In genomic region chr2:240687741-240688562, GRCh38 we compare ENCODE assay signal across 19 cellular contexts. TPM values are rescaled to one million over a fixed set of nuclear protein-coding genes. Genes with fewer than 3 reads are reported as not detected.
DNase-seq lines count a peak whose midpoint lies in the region; ATAC-seq, FAIRE-seq and TF ChIP-seq lines count a peak whose summit lies in the region.
"Had no signal": no experiment of that assay in that cellular context is flagged by ENCODE, and none has a peak within 500 bp of the region (broad histone marks: within the 10 kb centered on the region; RNA-seq: fewer than 3 reads in every experiment).

No MANE protein-coding gene starts in this region.

- H3K79me2 ChIP-seq in PC-3 (ENCODE audit: low read length): no peaks in the 10 kb centered on the region

- no peaks in the 10 kb centered on the region for H3K4me1 ChIP-seq in PC-3 (ENCODE audit: insufficient read depth, low read length)

- POLR2A ChIA-PET in PC-3 (lab: Charles Lee; ENCODE audit: unreplicated experiment): no interaction called here

- ATAC-seq in sciatic nerve (no peak), PC-3 (no peak)
- ATAC-seq: HepG2 had no signal

- H3K4me3 ChIP-seq in H7 (ENCODE audit: insufficient read depth, low read depth, low read length) (no peak overlapping the region), PC-3 (ENCODE audit: low read length) (no peak overlapping the region)
- H3K4me3 ChIP-seq: BLaER1, GM23248 had no signal

- no peaks in the 10 kb centered on the region for H3K9me2 ChIP-seq in PC-3 (replicated peaks; ENCODE audit: low read length)

- no peak for TF ChIP-seq CTCF in PC-3 (conservative IDR thresholded peaks at IDR 0.05; ENCODE audit: low read depth, low read length)

- no TSS peak for BruUV-seq in PC-3 (replicated peaks; lab: Mats Ljungman, UMichigan)

- CTCF ChIA-PET in PC-3 (lab: Charles Lee): no interaction called here

- no peaks in the 10 kb centered on the region for H3K36me3 ChIP-seq in H7 (replicated peaks; ENCODE audit: control insufficient read depth, insufficient read depth, low read length)
- no peaks in the 10 kb centered on the region for H3K36me3 ChIP-seq in PC-3 (ENCODE audit: low read depth, low read length)
- H3K36me3 ChIP-seq: BLaER1 had no signal

- no peaks in the 10 kb centered on the region for H3K9me3 ChIP-seq in PC-3 (ENCODE audit: low read length)
- H3K9me3 ChIP-seq: BLaER1 had no signal

- intact Hi-C loops in sciatic nerve (cut with DNase I) (no loop called here), PC-3 (cut with micrococcal nuclease) (no loop called here)

- H3K27me3 ChIP-seq in H7 (ENCODE audit: control insufficient read depth, insufficient read depth, low read length): no peaks in the 10 kb centered on the region
- peaks cover 15% of the 10 kb centered on the region for H3K27me3 ChIP-seq in PC-3 (ENCODE audit: low read length)
- H3K27me3 ChIP-seq: BLaER1 had no signal

- no peak overlapping the region for H3K4me2 ChIP-seq in PC-3 (ENCODE audit: low read length)
- H3K4me2 ChIP-seq: BLaER1, KMS-11 had no signal

- H3K4me3 Mint-ChIP-seq in T-helper 2 cell treated with Interferon-gamma antibody and Interleukin-4, amounts not matched to agents 5 μg/mL and 100 μg/mL, for 36 hours: no peak overlapping the region

- DNase-seq in T-helper 2 cell treated with Interferon-gamma antibody and Interleukin-4, amounts not matched to agents 5 μg/mL and 100 μg/mL, for 36 hours (ENCODE audit: low spot score): peak; percentile 2
- DNase-seq in T-helper 2 cell (no peak), H7 (peak; percentile 57), islet precursor cell (peak; percentile 47), sciatic nerve (ENCODE audit: low spot score) (peak; percentile 46), HPDE6-E6E7 (ENCODE audit: extremely low spot score) (no peak), PC-3 (no peak), GM12891 (ENCODE audit: insufficient read length, low spot score) (no peak)
- DNase-seq: DMS153, GM23248, NCI-H1092, NCI-H446 had no signal

- no peak overlapping the region for H3K27ac ChIP-seq in PC-3 (ENCODE audit: low read length)
- H3K27ac ChIP-seq: 22Rv1, BLaER1, GM23248, KMS-11 had no signal

- no peak overlapping the region for H3K9ac ChIP-seq in PC-3 (ENCODE audit: low read length)
- H3K9ac ChIP-seq: BLaER1, GM23248, KMS-11 had no signal

- H3F3A ChIP-seq in PC-3 (ENCODE audit: low read length, unreplicated experiment): no peaks in the 10 kb centered on the region

- H3K9me3 Mint-ChIP-seq in T-helper 2 cell treated with Interferon-gamma antibody and Interleukin-4, amounts not matched to agents 5 μg/mL and 100 μg/mL, for 36 hours: no peaks in the 10 kb centered on the region

- FAIRE-seq in GM12891 (lab: Jason Lieb, UNC): no peak
- FAIRE-seq: GM19239, HepG2 had no signal

- TF ChIP-seq POLR2A in GM12891 (IDR thresholded peaks at IDR 0.05; ENCODE audit: low read depth, low read length): no peak

- no peaks in the 10 kb centered on the region for H4K20me1 ChIP-seq in PC-3 (ENCODE audit: low read length)
- H4K20me1 ChIP-seq: BLaER1 had no signal

- H3K36me3 Mint-ChIP-seq in T-helper 2 cell treated with Interferon-gamma antibody and Interleukin-4, amounts not matched to agents 5 μg/mL and 100 μg/mL, for 36 hours (ENCODE audit: low read depth): no peaks in the 10 kb centered on the region

- H2AFZ ChIP-seq in PC-3 (ENCODE audit: low read length): no peak overlapping the region
- H2AFZ ChIP-seq: GM23248 had no signal

- peaks cover 8% of the 10 kb centered on the region for H3K27me3 Mint-ChIP-seq in T-helper 2 cell treated with Interferon-gamma antibody and Interleukin-4, amounts not matched to agents 5 μg/mL and 100 μg/mL, for 36 hours (ENCODE audit: low read depth)

- H3K4me1 Mint-ChIP-seq in T-helper 2 cell treated with Interferon-gamma antibody and Interleukin-4, amounts not matched to agents 5 μg/mL and 100 μg/mL, for 36 hours (ENCODE audit: low read depth): peaks cover 7% of the 10 kb centered on the region

- no peak overlapping the region for H3K27ac Mint-ChIP-seq in T-helper 2 cell treated with Interferon-gamma antibody and Interleukin-4, amounts not matched to agents 5 μg/mL and 100 μg/mL, for 36 hours

TF ChIP-seq in GM12891, 5 proteins besides CTCF, POLR2A, EP300 and RAD21:
- TF ChIP-seq POLR2AphosphoS5 (IDR thresholded peaks at IDR 0.05; ENCODE audit: low read depth, low read length) (no peak), POU2F2 (IDR thresholded peaks at IDR 0.05; ENCODE audit: low read depth, low read length) (no peak)

RNA-seq across cellular contexts. Expression of gene AQP12A, which starts 3.7 kb away (rescaled TPM):
- not detected in 2 replicates for total RNA-seq in H7 (2014; rRNA removed; shearing (Covaris generic))
- total RNA-seq in sciatic nerve (not detected), PC-3 (2014; rRNA removed) (not detected in 2 replicates)
- not detected for polyA plus RNA-seq in GM12891 (2012; ENCODE audit: low read depth, missing spikeins)
- total RNA-seq: GM23248, HepG2, MCF 10A, SK-MEL-5 had no signal
- polyA plus RNA-seq: GM23248, HepG2 had no signal

RNA-seq across cellular contexts. Expression of gene AQP12B, which starts 5.3 kb away (rescaled TPM):
- not detected in 2 replicates for total RNA-seq in H7 (2014; rRNA removed; shearing (Covaris generic))
- not detected for total RNA-seq in sciatic nerve
- total RNA-seq in PC-3 (2014; rRNA removed): not detected in 2 replicates
- polyA plus RNA-seq in GM12891 (2012; ENCODE audit: low read depth, missing spikeins): not detected
- total RNA-seq: GM23248, HepG2, MCF 10A, SK-MEL-5 had no signal
- polyA plus RNA-seq: GM23248, HepG2 had no signal

Comparison
In these comparisons a context has a peak if more than half of its experiments do, and no peak if none do; other contexts are left out.
1. DNase-seq: peak in T-helper 2 cell treated with Interferon-gamma antibody and Interleukin-4, amounts not matched to agents 5 μg/mL and 100 μg/mL, for 36 hours (single experiment), H7 (single experiment), islet precursor cell (single experiment) and sciatic nerve (single experiment); none in T-helper 2 cell (0 of 5), HPDE6-E6E7 (single experiment), PC-3 (single experiment) and GM12891 (single experiment).